ENCODE assay signal across 1 cellular context in genomic region chr12:118682656-118683055, GRCh38.
TF ChIP-seq lines count a peak whose summit lies in the region.

No MANE protein-coding gene starts in this region.

TF ChIP-seq in GM23338, 12 proteins besides CTCF, POLR2A, EP300 and RAD21 (continued from another document):
- no peak for TF ChIP-seq REST (IDR thresholded peaks at IDR 0.05; ENCODE audit: unreplicated experiment)
